12 cellular contexts compared by ENCODE assay signal in genomic region chr7:142795339-142795863, GRCh38. TPM values are rescaled to one million over a fixed set of nuclear protein-coding genes. Genes with fewer than 3 reads are reported as not detected.
DNase-seq lines count a peak whose midpoint lies in the region; ATAC-seq and TF ChIP-seq lines count a peak whose summit lies in the region.
"Had no signal": no experiment of that assay in that cellular context is flagged by ENCODE, and none has a peak within 500 bp of the region (broad histone marks: within the 10 kb centered on the region; RNA-seq: fewer than 3 reads in every experiment).

No MANE protein-coding gene starts in this region.

- no peaks in the 10 kb centered on the region for H3K9me3 Mint-ChIP-seq in activated naive CD8-positive, alpha-beta T cell treated with anti-CD3 and anti-CD28 coated beads for 36 hours
- H3K9me3 Mint-ChIP-seq in natural killer cell: no peaks in the 10 kb centered on the region

- no peak for TF ChIP-seq EP300 in ovary (IDR thresholded peaks at IDR 0.05)

- peaks cover 57% of the 10 kb centered on the region for H3K4me1 Mint-ChIP-seq in activated naive CD8-positive, alpha-beta T cell treated with anti-CD3 and anti-CD28 coated beads for 36 hours
- peaks cover 74 to 90% of the 10 kb centered on the region in 2 donors for H3K4me1 Mint-ChIP-seq in natural killer cell

- TF ChIP-seq POLR2A in ovary (IDR thresholded peaks at IDR 0.05): no peak

- H3K9ac ChIP-seq in ES-I3 (ENCODE audit: low read depth, low read length): 0 out of 2 replicates have a peak overlapping the region, but pooled peaks have one; percentile 71

- no peaks in the 10 kb centered on the region for H3K9me3 ChIP-seq in ES-I3 (ENCODE audit: control insufficient read depth, insufficient read depth, low read length)
- no peaks in the 10 kb centered on the region for H3K9me3 ChIP-seq in ovary

- H3K36me3 ChIP-seq in ES-I3 (ENCODE audit: insufficient read depth, low read length) (no peaks in the 10 kb centered on the region), ovary (no peaks in the 10 kb centered on the region)

- H3K27me3 Mint-ChIP-seq in activated naive CD8-positive, alpha-beta T cell treated with anti-CD3 and anti-CD28 coated beads for 36 hours: peaks cover 5% of the 10 kb centered on the region
- no peaks in the 10 kb centered on the region for H3K27me3 Mint-ChIP-seq in natural killer cell (ENCODE audit: low read depth in 2 of 2)

- H3K27ac ChIP-seq in ovary: no peak overlapping the region
- H3K27ac ChIP-seq: VCaP had no signal

- intact Hi-C loops in natural killer cell (cut with micrococcal nuclease) (loop anchor here (1.0 to 10.0 kb wide), 2 partner anchors 8 to 579 kb away; no protein-coding TSS in a partner anchor), ovary (cut with DNase I) (no loop called here)

- no peaks in the 10 kb centered on the region for H3K27me3 ChIP-seq in ovary

- peak; percentile 27 to 47 (median 47) for ATAC-seq in natural killer cell
- no peak for ATAC-seq in HG03442 (IDR thresholded peaks at IDR 0.05; ENCODE audit: unreplicated experiment)

- DNase-seq in T-helper 22 cell (ENCODE audit: low read depth) (peak; percentile 59), natural killer cell (peak; percentile 62), NCI-H2029 (lab: John Stamatoyannopoulos, UW) (no peak), NCI-H2227 (lab: John Stamatoyannopoulos, UW; ENCODE audit: unreplicated experiment) (no peak), ovary (no peak)
- DNase-seq in activated naive CD8-positive, alpha-beta T cell treated with anti-CD3 and anti-CD28 coated beads for 36 hours: peak; percentile 61
- DNase-seq: DMS153, dorsolateral prefrontal cortex, NCI-H1436 treated with DMSO at 0.1 percent for 48 hours had no signal

- H3K4me1 ChIP-seq in ES-I3 (ENCODE audit: insufficient read depth, low read length) (peaks cover 23% of the 10 kb centered on the region), ovary (ENCODE audit: insufficient read depth) (no peaks in the 10 kb centered on the region)

- H3K4me3 Mint-ChIP-seq in activated naive CD8-positive, alpha-beta T cell treated with anti-CD3 and anti-CD28 coated beads for 36 hours: peak overlapping the region; percentile 90
- H3K4me3 Mint-ChIP-seq in natural killer cell: peak overlapping the region; percentile 99

- WGBS in ovary, 3 donors: 76 to 87% (median 80%) methylated on average over 5 of the region's 5 CpGs

- H3K27ac Mint-ChIP-seq in activated naive CD8-positive, alpha-beta T cell treated with anti-CD3 and anti-CD28 coated beads for 36 hours: peak overlapping the region; percentile 99
- H3K27ac Mint-ChIP-seq in natural killer cell: peak overlapping the region; percentile 92 to 100

- peaks cover 80% of the 10 kb centered on the region for H3K36me3 Mint-ChIP-seq in activated naive CD8-positive, alpha-beta T cell treated with anti-CD3 and anti-CD28 coated beads for 36 hours
- H3K36me3 Mint-ChIP-seq in natural killer cell: peaks cover 19% of the 10 kb centered on the region

- no peak for TF ChIP-seq CTCF in natural killer cell (IDR thresholded peaks at IDR 0.05)
- TF ChIP-seq CTCF in ovary (IDR thresholded peaks at IDR 0.05): no peak

- H3K4me3 ChIP-seq in ovary: no peak overlapping the region

RNA-seq across cellular contexts. Expression of gene PRSS2, which starts 24.6 kb away (rescaled TPM):
- not detected for total RNA-seq in activated naive CD8-positive, alpha-beta T cell treated with anti-CD3 and anti-CD28 coated beads for 36 hours
- not detected for total RNA-seq in natural killer cell
- 10 to 100 TPM in 2 of 7 donors, 1 to 10 TPM in 3, not detected in 2; 1.4 to 90.0 (median 5.3) TPM for total RNA-seq in ovary
- polyA plus RNA-seq in ovary: 1 to 10 TPM in 1 of 2 donors, not detected in 1; 1.5 TPM
- total RNA-seq: dorsolateral prefrontal cortex had no signal

RNA-seq across cellular contexts. Expression of gene PRSS1, which starts 46.1 kb away (rescaled TPM):
- not detected for total RNA-seq in activated naive CD8-positive, alpha-beta T cell treated with anti-CD3 and anti-CD28 coated beads for 36 hours
- total RNA-seq in natural killer cell: not detected
- 10 to 100 TPM in 2 of 7 donors, 1 to 10 TPM in 1, under 1 TPM in 1, not detected in 3; 0.82 to 35.0 (median 18.6) TPM for total RNA-seq in ovary
- polyA plus RNA-seq in ovary: under 1 TPM in 1 of 2 donors, not detected in 1; 0.15 TPM
- total RNA-seq: dorsolateral prefrontal cortex had no signal

RNA-seq across cellular contexts. Expression of gene EPHB6, which starts 59.5 kb away (rescaled TPM):
- total RNA-seq in activated naive CD8-positive, alpha-beta T cell treated with anti-CD3 and anti-CD28 coated beads for 36 hours: 10 to 100 TPM in 1 of 2 experiments, 1 to 10 TPM in 1; 9.0 to 10.0 TPM
- total RNA-seq in natural killer cell (1 to 10 TPM; 2.3 to 6.8 (median 6.5) TPM), ovary (10 to 100 TPM; 17.9 to 41.1 (median 31.9) TPM)
- 10 to 100 TPM; 10.7 to 14.1 TPM for polyA plus RNA-seq in ovary

Comparison
In these comparisons a context has a peak if more than half of its experiments do, and no peak if none do; other contexts are left out.
1. DNase-seq: peak in T-helper 22 cell (single experiment), activated naive CD8-positive, alpha-beta T cell treated with anti-CD3 and anti-CD28 coated beads for 36 hours (single experiment) and natural killer cell (single experiment); none in NCI-H2029 (single experiment), NCI-H2227 (single experiment) and ovary (0 of 5).